12 cellular contexts compared by ENCODE assay signal in the genomic region with DNA sequence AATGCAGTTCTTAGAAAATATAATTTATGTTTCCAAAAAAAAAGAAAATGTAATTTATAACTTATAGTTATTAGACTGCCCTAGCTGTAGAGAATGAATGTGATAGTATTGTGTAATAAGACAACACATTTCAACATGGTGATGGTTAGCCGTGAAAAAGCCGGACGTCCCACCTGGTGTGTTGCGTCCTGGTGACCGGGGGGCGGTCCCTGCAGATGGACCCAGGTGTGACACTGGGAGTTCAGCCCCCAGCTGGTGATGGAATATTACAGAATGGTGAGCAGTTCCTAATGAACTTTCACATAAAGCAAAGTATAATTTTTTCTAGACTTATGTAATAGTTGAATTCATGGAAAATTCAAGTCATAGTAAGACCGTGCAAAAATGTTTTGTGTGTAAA.
"Had no signal": no experiment of that assay in that cellular context is flagged by ENCODE, and none has a peak within 500 bp of the region (broad histone marks: within the 10 kb centered on the region; RNA-seq: fewer than 3 reads in every experiment).

No MANE protein-coding gene starts in this region.

- H3K4me3 ChIP-seq: mucosa of descending colon, ovary, testis had no signal

- H3K9me3 ChIP-seq: mucosa of descending colon, ovary, testis had no signal

- H3K27me3 ChIP-seq: ovary, testis had no signal

- DNase-seq: activated effector memory CD4-positive, alpha-beta T cell treated with Interleukin-2 at 50 U/mL for 16 hours; amygdala; hypothalamus; mucosa of descending colon; nephron progenitor cell; stimulated activated CD4-positive, alpha-beta T cell treated with anti-CD3 and anti-CD28 coated beads, Interleukin-4, amount 100 ng/mL, for 1 hour; SW 1271; T1000 had no signal

- H3K36me3 ChIP-seq: ovary had no signal

- ATAC-seq: esophagus mucosa had no signal

- H3K27ac ChIP-seq: testis, VCaP had no signal
